In genomic region chr2:171882095-171882769, GRCh38 we compare ENCODE assay signal across 15 cellular contexts. TPM values are rescaled to one million over a fixed set of nuclear protein-coding genes. Genes with fewer than 3 reads are reported as not detected.
DNase-seq lines count a peak whose midpoint lies in the region; ATAC-seq and TF ChIP-seq lines count a peak whose summit lies in the region.
"Had no signal": no experiment of that assay in that cellular context is flagged by ENCODE, and none has a peak within 500 bp of the region (broad histone marks: within the 10 kb centered on the region; RNA-seq: fewer than 3 reads in every experiment).

No MANE protein-coding gene starts in this region.

- no peaks in the 10 kb centered on the region for H3K9me3 Mint-ChIP-seq in activated naive CD8-positive, alpha-beta T cell treated with anti-CD3 and anti-CD28 coated beads, Interleukin-2, amount 10 ng/mL, durations not matched to agents 7 days and 5 days
- no peaks in the 10 kb centered on the region for H3K9me3 Mint-ChIP-seq in activated naive CD8-positive, alpha-beta T cell treated with anti-CD3 and anti-CD28 coated beads for 36 hours
- H3K9me3 Mint-ChIP-seq in HFFc6, result no peaks in the 10 kb centered on the region
- H3K9me3 Mint-ChIP-seq: T-cell had no signal

- intact Hi-C loops in ascending aorta (cut with DNase I), result loop anchor here (5.0 kb wide), 1 partner anchor 40 kb away; the partner anchor contains the start of gene HAT1

- TF ChIP-seq CTCF in HFFc6 (IDR thresholded peaks at IDR 0.05), result no peak
- no peak for TF ChIP-seq CTCF in ascending aorta (IDR thresholded peaks at IDR 0.05)

- peaks cover 23% of the 10 kb centered on the region for H3K4me1 Mint-ChIP-seq in activated naive CD8-positive, alpha-beta T cell treated with anti-CD3 and anti-CD28 coated beads, Interleukin-2, amount 10 ng/mL, durations not matched to agents 7 days and 5 days
- H3K4me1 Mint-ChIP-seq in activated naive CD8-positive, alpha-beta T cell treated with anti-CD3 and anti-CD28 coated beads for 36 hours, result peaks cover 34% of the 10 kb centered on the region
- peaks cover 34% of the 10 kb centered on the region for H3K4me1 Mint-ChIP-seq in HFFc6 (ENCODE audit: low read depth)

- H3K36me3 ChIP-seq in ascending aorta (no peaks in the 10 kb centered on the region), stomach smooth muscle (ENCODE audit: control insufficient read depth in 2 of 2, insufficient read depth in 2 of 2, low read length in 2 of 2) (no peaks in the 10 kb centered on the region)

- no peak overlapping the region for H3K9ac ChIP-seq in stomach smooth muscle (ENCODE audit: low read length in 2 of 2)

- no peak overlapping the region for H3K27ac Mint-ChIP-seq in activated naive CD8-positive, alpha-beta T cell treated with anti-CD3 and anti-CD28 coated beads, Interleukin-2, amount 10 ng/mL, durations not matched to agents 7 days and 5 days
- no peak overlapping the region for H3K27ac Mint-ChIP-seq in activated naive CD8-positive, alpha-beta T cell treated with anti-CD3 and anti-CD28 coated beads for 36 hours
- H3K27ac Mint-ChIP-seq in HFFc6, result peak overlapping the region; percentile 0; the same call in 1 of the 2 replicates
- H3K27ac Mint-ChIP-seq: T-cell had no signal

- H3K27ac ChIP-seq in ascending aorta (peak overlapping the region; percentile 61 to 69), stomach smooth muscle (ENCODE audit: low read length) (peak overlapping the region; percentile 25)

- no peaks in the 10 kb centered on the region for H3K9me3 ChIP-seq in ascending aorta
- H3K9me3 ChIP-seq in stomach smooth muscle (ENCODE audit: control insufficient read depth in 2 of 2, low read length in 2 of 2), result no peaks in the 10 kb centered on the region

- peak; percentile 33 for ATAC-seq in activated naive CD8-positive, alpha-beta T cell treated with anti-CD3 and anti-CD28 coated beads, Interleukin-2, amount 10 ng/mL, durations not matched to agents 7 days and 5 days (ENCODE audit: low read depth)
- ATAC-seq in GM19397 (IDR thresholded peaks at IDR 0.05; ENCODE audit: unreplicated experiment), result no peak
- ATAC-seq: HCT116, left lobe of liver, T-cell had no signal

- H3K4me3 ChIP-seq in ascending aorta (peak overlapping the region in 1 of 2 donors; percentile 12), stomach smooth muscle (ENCODE audit: low read length in 2 of 2) (no peak overlapping the region)

- H3K4me1 ChIP-seq in ascending aorta (peaks cover 0 to 14% of the 10 kb centered on the region in 2 donors), stomach smooth muscle (ENCODE audit: control insufficient read depth, insufficient read depth, low read length) (peaks cover 4% of the 10 kb centered on the region)

- peaks cover 15% of the 10 kb centered on the region for H3K36me3 Mint-ChIP-seq in activated naive CD8-positive, alpha-beta T cell treated with anti-CD3 and anti-CD28 coated beads, Interleukin-2, amount 10 ng/mL, durations not matched to agents 7 days and 5 days
- peaks cover 6% of the 10 kb centered on the region for H3K36me3 Mint-ChIP-seq in activated naive CD8-positive, alpha-beta T cell treated with anti-CD3 and anti-CD28 coated beads for 36 hours
- H3K36me3 Mint-ChIP-seq in HFFc6 (ENCODE audit: low read depth), result no peaks in the 10 kb centered on the region

- no peaks in the 10 kb centered on the region for H3K27me3 Mint-ChIP-seq in activated naive CD8-positive, alpha-beta T cell treated with anti-CD3 and anti-CD28 coated beads, Interleukin-2, amount 10 ng/mL, durations not matched to agents 7 days and 5 days
- H3K27me3 Mint-ChIP-seq in activated naive CD8-positive, alpha-beta T cell treated with anti-CD3 and anti-CD28 coated beads for 36 hours, result no peaks in the 10 kb centered on the region
- no peaks in the 10 kb centered on the region for H3K27me3 Mint-ChIP-seq in HFFc6 (ENCODE audit: insufficient read depth)
- H3K27me3 Mint-ChIP-seq: T-cell had no signal

- POLR2A ChIA-PET in activated naive CD8-positive, alpha-beta T cell treated with anti-CD3 and anti-CD28 coated beads, Interleukin-2, amount 10 ng/mL, durations not matched to agents 7 days and 5 days (lab: Charles Lee), result interaction anchor here (1.1 to 1.7 kb wide), 2 partner anchors 10 to 11 kb away, joined by 4 to 6 read pairs; partner anchors contain the start of gene SLC25A12

- DNase-seq in activated naive CD8-positive, alpha-beta T cell treated with anti-CD3 and anti-CD28 coated beads, Interleukin-2, amount 10 ng/mL, durations not matched to agents 7 days and 5 days, result no peak
- no peak for DNase-seq in activated naive CD8-positive, alpha-beta T cell treated with anti-CD3 and anti-CD28 coated beads for 36 hours
- DNase-seq in HFFc6 (no peak), ascending aorta (ENCODE audit: low spot score in 2 of 2) (no peak), mesenteric fat pad (ENCODE audit: low spot score) (no peak), HT-29 (ENCODE audit: low spot score) (no peak)
- DNase-seq: activated CD4-positive, alpha-beta T cell treated with anti-CD3 and anti-CD28 coated beads, Interleukin-2, amount 50 U/mL, for 1 hour; effector CD8-positive, alpha-beta T cell; glutamatergic neuron; NCI-H345; T-cell had no signal

- H3K27me3 ChIP-seq in ascending aorta (no peaks in the 10 kb centered on the region), stomach smooth muscle (ENCODE audit: control insufficient read depth in 1 of 2, insufficient read depth in 2 of 2, low read length in 2 of 2) (no peaks in the 10 kb centered on the region)

- H3K4me3 Mint-ChIP-seq in activated naive CD8-positive, alpha-beta T cell treated with anti-CD3 and anti-CD28 coated beads, Interleukin-2, amount 10 ng/mL, durations not matched to agents 7 days and 5 days, result no peak overlapping the region
- no peak overlapping the region for H3K4me3 Mint-ChIP-seq in activated naive CD8-positive, alpha-beta T cell treated with anti-CD3 and anti-CD28 coated beads for 36 hours
- no peak overlapping the region for H3K4me3 Mint-ChIP-seq in HFFc6
- H3K4me3 Mint-ChIP-seq: T-cell had no signal

RNA-seq across cellular contexts. Expression of gene SLC25A12, which starts 11.8 kb away (rescaled TPM):
- 10 to 100 TPM; 25.1 to 27.5 TPM for total RNA-seq in activated naive CD8-positive, alpha-beta T cell treated with anti-CD3 and anti-CD28 coated beads, Interleukin-2, amount 10 ng/mL, durations not matched to agents 7 days and 5 days
- 10 to 100 TPM; 24.5 to 25.5 TPM for total RNA-seq in activated naive CD8-positive, alpha-beta T cell treated with anti-CD3 and anti-CD28 coated beads for 36 hours
- 10 to 100 TPM; 16.8 to 20.9 (median 19.4) TPM for total RNA-seq in HFFc6 (2021; fragmentation: NEBNext Ultra II Directional; extraction: Animal tissue kit (Norgen Biotek cat#: 25700))
- total RNA-seq in ascending aorta (11.9 TPM), mesenteric fat pad (12.2 TPM)
- 10.1 and 10.5 TPM in 2 replicates for total RNA-seq in HT-29 (2014; rRNA removed; shearing (Covaris generic))

RNA-seq across cellular contexts. Expression of gene HAT1, which starts 40.0 kb away (rescaled TPM):
- total RNA-seq in activated naive CD8-positive, alpha-beta T cell treated with anti-CD3 and anti-CD28 coated beads, Interleukin-2, amount 10 ng/mL, durations not matched to agents 7 days and 5 days, result 10 to 100 TPM; 52.5 to 54.5 TPM
- 10 to 100 TPM; 92.4 to 95.6 TPM for total RNA-seq in activated naive CD8-positive, alpha-beta T cell treated with anti-CD3 and anti-CD28 coated beads for 36 hours
- 10 to 100 TPM; 40.3 to 65.1 (median 61.3) TPM for total RNA-seq in HFFc6 (2021; fragmentation: NEBNext Ultra II Directional; extraction: Animal tissue kit (Norgen Biotek cat#: 25700))
- 28.3 TPM for total RNA-seq in ascending aorta
- 34.0 TPM for total RNA-seq in mesenteric fat pad
- 35.5 and 37.4 TPM in 2 replicates for total RNA-seq in HT-29 (2014; rRNA removed; shearing (Covaris generic))
